8 cellular contexts compared by ENCODE assay signal in genomic region chr19:51439021-51439465, GRCh38.
DNase-seq lines count a peak whose midpoint lies in the region; TF ChIP-seq lines count a peak whose summit lies in the region.

No MANE protein-coding gene starts in this region.

- in situ Hi-C loops in GM13976 (cut with MboI; ENCODE audit: low sequenced_read_pairs, unreplicated experiment), result no loop called here

- TF ChIP-seq CTCF in AG10803 (conservative IDR thresholded peaks at IDR 0.05; ENCODE audit: low read length) (peak; percentile 49), GM13976 (IDR thresholded peaks at IDR 0.05; ENCODE audit: borderline replicate concordance, control extremely low read depth, extremely low read depth, insufficient read depth, missing control alignments) (peak; percentile 45)

- H3K4me3 ChIP-seq in AG10803 (ENCODE audit: low read length), result no peak overlapping the region

- peak; percentile 8 for DNase-seq in AG10803 (ENCODE audit: low read depth)
- peak; percentile 65 for DNase-seq in GM13976 (ENCODE audit: low spot score)
- DNase-seq in activated CD4-positive, alpha-beta T cell treated with anti-CD3 and anti-CD28 coated beads, Interleukin-2, amount 50 U/mL, for 1 hour, result peak; percentile 9
- DNase-seq in iris pigment epithelial cell (ENCODE audit: low read depth), result peak; percentile 23
- DNase-seq in pons (ENCODE audit: low spot score), result no peak
- DNase-seq in DMS53 (lab: John Stamatoyannopoulos, UW), result no peak
- no peak for DNase-seq in GM19240 (ENCODE audit: insufficient read length, low spot score)
- DNase-seq in NCI-H1092 (lab: John Stamatoyannopoulos, UW), result no peak

Comparison
In these comparisons a context has a peak if more than half of its experiments do, and no peak if none do; other contexts are left out.
1. DNase-seq: peak in AG10803 (single experiment), GM13976 (single experiment), activated CD4-positive, alpha-beta T cell treated with anti-CD3 and anti-CD28 coated beads, Interleukin-2, amount 50 U/mL, for 1 hour (single experiment) and iris pigment epithelial cell (single experiment); none in pons (single experiment), DMS53 (single experiment), GM19240 (single experiment) and NCI-H1092 (single experiment).